In genomic region chr1:108119500-108119899, GRCh38 we compare ENCODE assay signal across 17 cellular contexts.
"Had no signal": no experiment of that assay in that cellular context is flagged by ENCODE, and none has a peak within 500 bp of the region (broad histone marks: within the 10 kb centered on the region; RNA-seq: fewer than 3 reads in every experiment).

No MANE protein-coding gene starts in this region.

- H3K27me3 ChIP-seq: brain microvascular endothelial cell, gastrocnemius medialis, heart left ventricle, suprapubic skin had no signal

- H3K4me3 Mint-ChIP-seq: activated T-helper 17 cell treated with anti-CD3 and anti-CD28 coated beads, Interleukin-2, amount 50 U/mL, for 72 hours; neural crest cell; stimulated activated naive CD8-positive, alpha-beta T cell treated with anti-CD3 and anti-CD28 coated beads, Interleukin-15, Interleukin-2, amounts not matched to agents 100 ng/mL and 50 ng/mL, for 24 hours had no signal

- H3K4me3 ChIP-seq: gastrocnemius medialis, heart left ventricle, lung, psoas muscle, suprapubic skin had no signal

- H3K27ac Mint-ChIP-seq: activated T-helper 17 cell treated with anti-CD3 and anti-CD28 coated beads, Interleukin-2, amount 50 U/mL, for 72 hours; stimulated activated naive CD8-positive, alpha-beta T cell treated with anti-CD3 and anti-CD28 coated beads, Interleukin-15, Interleukin-2, amounts not matched to agents 100 ng/mL and 50 ng/mL, for 24 hours had no signal

- DNase-seq: activated CD4-positive, alpha-beta T cell treated with anti-CD3 and anti-CD28 coated beads for 1 hour; activated CD4-positive, alpha-beta T cell treated with anti-CD3 and anti-CD28 coated beads, Interleukin-2, amount 50 U/mL, for 48 hours; activated naive CD4-positive, alpha-beta T cell treated with Interleukin-2 at 50 U/mL for 16 hours; anterior cingulate cortex; brain microvascular endothelial cell; dermis blood vessel endothelial cell; gastrocnemius medialis; heart left ventricle; left cardiac atrium; psoas muscle; trophoblast cell had no signal

- H3K27ac ChIP-seq: brain microvascular endothelial cell, gastrocnemius medialis, psoas muscle, suprapubic skin, VCaP had no signal

- H3K9me3 Mint-ChIP-seq: activated T-helper 17 cell treated with anti-CD3 and anti-CD28 coated beads, Interleukin-2, amount 50 U/mL, for 72 hours; neural crest cell; stimulated activated naive CD8-positive, alpha-beta T cell treated with anti-CD3 and anti-CD28 coated beads, Interleukin-15, Interleukin-2, amounts not matched to agents 100 ng/mL and 50 ng/mL, for 24 hours had no signal

- H3K27me3 Mint-ChIP-seq: stimulated activated naive CD8-positive, alpha-beta T cell treated with anti-CD3 and anti-CD28 coated beads, Interleukin-15, Interleukin-2, amounts not matched to agents 100 ng/mL and 50 ng/mL, for 24 hours had no signal

- H3K4me1 ChIP-seq: gastrocnemius medialis, psoas muscle had no signal

- H3K36me3 ChIP-seq: brain microvascular endothelial cell, gastrocnemius medialis, heart left ventricle, suprapubic skin had no signal

- H3K9me3 ChIP-seq: gastrocnemius medialis, heart left ventricle, psoas muscle, suprapubic skin had no signal
